ENCODE assay signal across 24 cellular contexts in the genomic region with DNA sequence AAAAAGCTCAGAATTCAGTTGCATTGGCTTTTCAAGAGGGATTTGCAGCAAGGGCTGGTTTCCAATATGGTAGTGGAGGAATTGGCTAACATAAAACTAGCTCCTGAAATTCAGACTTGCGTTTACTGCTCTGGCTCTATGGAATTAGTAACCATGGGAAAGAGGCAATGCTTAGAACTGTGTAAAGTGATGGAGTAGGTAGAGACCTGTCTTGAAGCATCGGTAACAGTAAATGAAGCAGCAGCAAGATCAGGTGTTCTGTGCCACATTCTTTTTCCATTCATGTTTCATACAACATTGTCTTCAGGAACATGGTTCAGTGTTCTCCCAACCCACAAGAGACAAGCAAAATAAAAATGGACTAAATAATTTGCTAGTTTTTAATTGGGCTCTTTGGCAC. TPM values are rescaled to one million over a fixed set of nuclear protein-coding genes. Genes with fewer than 3 reads are reported as not detected.
DNase-seq lines count a peak whose midpoint lies in the region; ATAC-seq, FAIRE-seq and TF ChIP-seq lines count a peak whose summit lies in the region.
"Had no signal": no experiment of that assay in that cellular context is flagged by ENCODE, and none has a peak within 500 bp of the region (broad histone marks: within the 10 kb centered on the region; RNA-seq: fewer than 3 reads in every experiment).

No MANE protein-coding gene starts in this region.

- no peak for DNase-seq in activated naive CD4-positive, alpha-beta T cell treated with anti-CD3 and anti-CD28 coated beads for 36 hours
- no peak for DNase-seq in activated naive CD4-positive, alpha-beta T cell (lab: John Stamatoyannopoulos, UW)
- no peak for DNase-seq in GM12891 (ENCODE audit: insufficient read length, low spot score)
- no peak for DNase-seq in activated T-helper 1 cell treated with anti-CD3 and anti-CD28 coated beads, Interleukin-12 subunit alpha, Interleukin-12 subunit beta, Interleukin-2, Interleukin-4 antibody, amounts not matched to agents 30 ng/mL and 10 ng/mL and 1 ng/mL, durations not matched to agents 14 hours and 24 hours and 36 hours (ENCODE audit: low spot score)
- no peak for DNase-seq in mesenteric fat pad (ENCODE audit: low spot score)
- no peak for DNase-seq in H7
- DNase-seq: activated CD4-positive, alpha-beta T cell treated with anti-CD3 and anti-CD28 coated beads for 1 hour; body of pancreas; cerebellar nuclear complex; dorsolateral prefrontal cortex; GOT3; KBM-7; left ventricle myocardium inferior; NCI-H1436 treated with DMSO at 0.1 percent for 48 hours; NCI-H2171 treated with DMSO at 0.1 percent for 48 hours; NCI-H526; ovary; retina; small intestine; T-helper 1 cell had no signal

- CTCF ChIA-PET in activated naive CD4-positive, alpha-beta T cell treated with anti-CD3 and anti-CD28 coated beads for 36 hours (lab: Charles Lee) = interaction anchor here (0.6 to 2.1 kb wide), 5 partner anchors 105 to 1137 kb away, joined by 3 to 7 read pairs (median 3); no protein-coding TSS in a partner anchor

- peaks cover 23% of the 10 kb centered on the region for H3K27me3 ChIP-seq in H7 (ENCODE audit: control insufficient read depth, insufficient read depth, low read length)
- H3K27me3 ChIP-seq: body of pancreas, ovary had no signal

- peak overlapping the region; percentile 76 for H3K4me3 Mint-ChIP-seq in activated naive CD4-positive, alpha-beta T cell treated with anti-CD3 and anti-CD28 coated beads for 36 hours
- H3K4me3 Mint-ChIP-seq in activated T-helper 1 cell treated with anti-CD3 and anti-CD28 coated beads, Interleukin-12 subunit alpha, Interleukin-12 subunit beta, Interleukin-2, Interleukin-4 antibody, amounts not matched to agents 30 ng/mL and 10 ng/mL and 1 ng/mL, durations not matched to agents 14 hours and 24 hours and 36 hours = peak overlapping the region; percentile 79
- H3K4me3 Mint-ChIP-seq in stimulated activated memory B cell treated with anti-CD40 and anti-IgM and Interleukin-4, amounts not matched to agents 10 μg/mL and 1 μg/mL and 100 μg/mL, for 72 hours = peak overlapping the region; percentile 72
- H3K4me3 Mint-ChIP-seq: mesothelial cell of epicardium, nephron had no signal

- peaks cover 82% of the 10 kb centered on the region for H3K4me1 Mint-ChIP-seq in activated naive CD4-positive, alpha-beta T cell treated with anti-CD3 and anti-CD28 coated beads for 36 hours (ENCODE audit: low read depth)
- peaks cover 77% of the 10 kb centered on the region for H3K4me1 Mint-ChIP-seq in activated T-helper 1 cell treated with anti-CD3 and anti-CD28 coated beads, Interleukin-12 subunit alpha, Interleukin-12 subunit beta, Interleukin-2, Interleukin-4 antibody, amounts not matched to agents 30 ng/mL and 10 ng/mL and 1 ng/mL, durations not matched to agents 14 hours and 24 hours and 36 hours (ENCODE audit: low read depth)
- H3K4me1 Mint-ChIP-seq in stimulated activated memory B cell treated with anti-CD40 and anti-IgM and Interleukin-4, amounts not matched to agents 10 μg/mL and 1 μg/mL and 100 μg/mL, for 72 hours = peaks cover 83% of the 10 kb centered on the region

- peak; percentile 2 for TF ChIP-seq POLR2A in GM12891 (IDR thresholded peaks at IDR 0.05; ENCODE audit: low read depth, low read length)

- H3K9me3 Mint-ChIP-seq in activated naive CD4-positive, alpha-beta T cell treated with anti-CD3 and anti-CD28 coated beads for 36 hours = no peaks in the 10 kb centered on the region
- H3K9me3 Mint-ChIP-seq in activated T-helper 1 cell treated with anti-CD3 and anti-CD28 coated beads, Interleukin-12 subunit alpha, Interleukin-12 subunit beta, Interleukin-2, Interleukin-4 antibody, amounts not matched to agents 30 ng/mL and 10 ng/mL and 1 ng/mL, durations not matched to agents 14 hours and 24 hours and 36 hours = no peaks in the 10 kb centered on the region
- no peaks in the 10 kb centered on the region for H3K9me3 Mint-ChIP-seq in stimulated activated memory B cell treated with anti-CD40 and anti-IgM and Interleukin-4, amounts not matched to agents 10 μg/mL and 1 μg/mL and 100 μg/mL, for 72 hours
- H3K9me3 Mint-ChIP-seq: mesothelial cell of epicardium, nephron had no signal

- peak; percentile 43 for FAIRE-seq in GM12891 (lab: Jason Lieb, UNC)
- FAIRE-seq: small intestine had no signal

- intact Hi-C loops in activated naive CD4-positive, alpha-beta T cell treated with anti-CD3 and anti-CD28 coated beads for 36 hours (cut with micrococcal nuclease) = loop anchor here (10.0 kb wide), 1 partner anchor 917 kb away; the partner anchor contains the start of gene FOXQ1
- intact Hi-C loops in activated T-helper 1 cell treated with anti-CD3 and anti-CD28 coated beads, Interleukin-12 subunit alpha, Interleukin-12 subunit beta, Interleukin-2, Interleukin-4 antibody, amounts not matched to agents 30 ng/mL and 10 ng/mL and 1 ng/mL, durations not matched to agents 14 hours and 24 hours and 36 hours (cut with micrococcal nuclease) = loop anchor here (2.0 kb wide), 1 partner anchor 209 kb away; no protein-coding TSS in a partner anchor

- no peak overlapping the region for H3K4me3 ChIP-seq in H7 (ENCODE audit: insufficient read depth, low read depth, low read length)
- H3K4me3 ChIP-seq: body of pancreas, dorsolateral prefrontal cortex, left ventricle myocardium inferior, ovary had no signal

- peaks cover 89% of the 10 kb centered on the region for H3K36me3 Mint-ChIP-seq in activated naive CD4-positive, alpha-beta T cell treated with anti-CD3 and anti-CD28 coated beads for 36 hours (ENCODE audit: low read depth)
- H3K36me3 Mint-ChIP-seq in activated T-helper 1 cell treated with anti-CD3 and anti-CD28 coated beads, Interleukin-12 subunit alpha, Interleukin-12 subunit beta, Interleukin-2, Interleukin-4 antibody, amounts not matched to agents 30 ng/mL and 10 ng/mL and 1 ng/mL, durations not matched to agents 14 hours and 24 hours and 36 hours (ENCODE audit: low read depth) = peaks cover 88% of the 10 kb centered on the region
- H3K36me3 Mint-ChIP-seq in stimulated activated memory B cell treated with anti-CD40 and anti-IgM and Interleukin-4, amounts not matched to agents 10 μg/mL and 1 μg/mL and 100 μg/mL, for 72 hours = peaks cover 88% of the 10 kb centered on the region
- H3K36me3 Mint-ChIP-seq: mesothelial cell of epicardium had no signal

- peak overlapping the region; percentile 89 for H3K27ac Mint-ChIP-seq in activated naive CD4-positive, alpha-beta T cell treated with anti-CD3 and anti-CD28 coated beads for 36 hours
- H3K27ac Mint-ChIP-seq in activated T-helper 1 cell treated with anti-CD3 and anti-CD28 coated beads, Interleukin-12 subunit alpha, Interleukin-12 subunit beta, Interleukin-2, Interleukin-4 antibody, amounts not matched to agents 30 ng/mL and 10 ng/mL and 1 ng/mL, durations not matched to agents 14 hours and 24 hours and 36 hours = peak overlapping the region; percentile 75
- H3K27ac Mint-ChIP-seq in stimulated activated memory B cell treated with anti-CD40 and anti-IgM and Interleukin-4, amounts not matched to agents 10 μg/mL and 1 μg/mL and 100 μg/mL, for 72 hours = peak overlapping the region; percentile 64
- H3K27ac Mint-ChIP-seq: mesothelial cell of epicardium, nephron had no signal

- no peaks in the 10 kb centered on the region for H3K27me3 Mint-ChIP-seq in activated naive CD4-positive, alpha-beta T cell treated with anti-CD3 and anti-CD28 coated beads for 36 hours (ENCODE audit: low read depth)
- no peaks in the 10 kb centered on the region for H3K27me3 Mint-ChIP-seq in activated T-helper 1 cell treated with anti-CD3 and anti-CD28 coated beads, Interleukin-12 subunit alpha, Interleukin-12 subunit beta, Interleukin-2, Interleukin-4 antibody, amounts not matched to agents 30 ng/mL and 10 ng/mL and 1 ng/mL, durations not matched to agents 14 hours and 24 hours and 36 hours (ENCODE audit: insufficient read depth)
- H3K27me3 Mint-ChIP-seq in stimulated activated memory B cell treated with anti-CD40 and anti-IgM and Interleukin-4, amounts not matched to agents 10 μg/mL and 1 μg/mL and 100 μg/mL, for 72 hours = no peaks in the 10 kb centered on the region

- no peak for ATAC-seq in stimulated activated memory B cell treated with anti-CD40 and anti-IgM and Interleukin-4, amounts not matched to agents 10 μg/mL and 1 μg/mL and 100 μg/mL, for 72 hours
- ATAC-seq: body of pancreas had no signal

- no peaks in the 10 kb centered on the region for H3K36me3 ChIP-seq in H7 (replicated peaks; ENCODE audit: control insufficient read depth, insufficient read depth, low read length)
- H3K36me3 ChIP-seq: left ventricle myocardium inferior, ovary had no signal

TF ChIP-seq in GM12891, 5 proteins besides CTCF, POLR2A, EP300 and RAD21:
- TF ChIP-seq TAF1 (IDR thresholded peaks at IDR 0.05; ENCODE audit: low read depth, low read length) (peak; percentile 23; the same call in 1 of the 2 replicates), PAX5 (IDR thresholded peaks at IDR 0.05; ENCODE audit: insufficient read depth, low read length, severe bottlenecking) (no peak), SPI1 (IDR thresholded peaks at IDR 0.05; ENCODE audit: low read depth, low read length) (no peak)

RNA-seq across cellular contexts. Expression of gene IRF4, which starts 6.5 kb away (rescaled TPM):
- total RNA-seq in activated naive CD4-positive, alpha-beta T cell treated with anti-CD3 and anti-CD28 coated beads for 36 hours = 100 to 1,000 TPM; 500 to 504 TPM
- 240 TPM for polyA plus RNA-seq in GM12891 (2012; ENCODE audit: low read depth, missing spikeins)
- total RNA-seq in activated T-helper 1 cell treated with anti-CD3 and anti-CD28 coated beads, Interleukin-12 subunit alpha, Interleukin-12 subunit beta, Interleukin-2, Interleukin-4 antibody, amounts not matched to agents 30 ng/mL and 10 ng/mL and 1 ng/mL, durations not matched to agents 14 hours and 24 hours and 36 hours = 911 and 929 TPM in 2 replicates
- 6.3 TPM for total RNA-seq in mesenteric fat pad
- 1.1 and 4.8 TPM in 2 replicates for total RNA-seq in H7 (2014; rRNA removed; shearing (Covaris generic))
- total RNA-seq: mesothelial cell of epicardium had no signal
- polyA plus RNA-seq: AG04450 had no signal

Comparison
In these comparisons a context has a peak if more than half of its experiments do, and no peak if none do; other contexts are left out.
1. RNA of gene IRF4, which starts 6.5 kb away (total RNA-seq): 911 to 929 TPM in activated T-helper 1 cell treated with anti-CD3 and anti-CD28 coated beads, Interleukin-12 subunit alpha, Interleukin-12 subunit beta, Interleukin-2, Interleukin-4 antibody, amounts not matched to agents 30 ng/mL and 10 ng/mL and 1 ng/mL, durations not matched to agents 14 hours and 24 hours and 36 hours and 500 to 504 TPM in activated naive CD4-positive, alpha-beta T cell treated with anti-CD3 and anti-CD28 coated beads for 36 hours; 6.3 TPM in mesenteric fat pad (single experiment) and 1.1 to 4.8 TPM in H7; every median in the first group is over 10 times any median in the second.
2. Peak in every context shown above with its lines, with median percentiles within 50 percentile points of each other: H3K27ac Mint-ChIP-seq and H3K4me3 Mint-ChIP-seq.